In genomic region chr1:201553496-201554166, GRCh38 we compare ENCODE assay signal across 14 cellular contexts. TPM values are rescaled to one million over a fixed set of nuclear protein-coding genes. Genes with fewer than 3 reads are reported as not detected.
DNase-seq lines count a peak whose midpoint lies in the region; ATAC-seq, FAIRE-seq and TF ChIP-seq lines count a peak whose summit lies in the region.
"Had no signal": no experiment of that assay in that cellular context is flagged by ENCODE, and none has a peak within 500 bp of the region (broad histone marks: within the 10 kb centered on the region; RNA-seq: fewer than 3 reads in every experiment).

No MANE protein-coding gene starts in this region.

- H2BK120ac ChIP-seq in IMR-90 (ENCODE audit: low read depth, low read length), result peak overlapping the region; percentile 91

- peak overlapping the region; percentile 88 for H3K27ac ChIP-seq in IMR-90 (ENCODE audit: insufficient read depth, low read length)
- peak overlapping the region; percentile 4; the same call in 1 of the 3 replicates for H3K27ac ChIP-seq in K562 (ENCODE audit: extremely low read depth, low read depth, low read length)
- H3K27ac ChIP-seq in lower lobe of right lung, result peak overlapping the region; percentile 50
- H3K27ac ChIP-seq in substantia nigra (ENCODE audit: low read depth, low read length, poor library complexity, severe bottlenecking), result peak overlapping the region; percentile 89

- POLR2A ChIA-PET in IMR-90 (lab: Charles Lee; ENCODE audit: unreplicated experiment), result no interaction called here
- POLR2A ChIA-PET in K562 (lab: Yijun Ruan, JAX), result interaction anchor here (0.7 to 1.3 kb wide), 3 partner anchors 10 to 582 kb away, joined by 3 read pairs; no protein-coding TSS in a partner anchor

- no peak for TF ChIP-seq EP300 in K562 (IDR thresholded peaks at IDR 0.05; ENCODE audit: low read length)

- H3K4me1 ChIP-seq in IMR-90 (ENCODE audit: control insufficient read depth, insufficient read depth, low read length) (peaks cover 41% of the 10 kb centered on the region), K562 (replicated peaks in 1 of 2; ENCODE audit: control insufficient read depth in 2 of 2, insufficient read depth in 2 of 2, low read length in 2 of 2) (peaks cover 5 to 47% of the 10 kb centered on the region in 2 experiments; a peak in 4 of 5 replicates), lower lobe of right lung (peaks cover 38% of the 10 kb centered on the region)

- BruUV-seq in IMR-90 (replicated peaks; lab: Mats Ljungman, UMichigan), result no TSS peak
- BruUV-seq in K562 (replicated peaks; lab: Mats Ljungman, UMichigan), result no TSS peak

- WGBS in IMR-90 (ENCODE audit: extremely low coverage in 2 of 2, insufficient read length in 1 of 2), 2 experiments, result no CpG with 5 or more reads among the region's 8 CpGs
- WGBS in K562 (ENCODE audit: insufficient coverage, low coverage, missing lambda C conversion rate), result 45% methylated on average over 8 of the region's 8 CpGs

- peak; percentile 50 for ATAC-seq in IMR-90 (ENCODE audit: low read depth)
- no peak for ATAC-seq in K562
- no peak for ATAC-seq in lower lobe of right lung

- H3K4ac ChIP-seq in IMR-90 (ENCODE audit: low read depth, low read length), result peak overlapping the region; percentile 82

- dilution Hi-C loops in IMR-90 (cut with HindIII; ENCODE audit: low sequenced_read_pairs, unreplicated experiment), result no loop called here

- H2AK9ac ChIP-seq in IMR-90 (replicated peaks; ENCODE audit: low read depth, low read length, poor library complexity), result peak overlapping the region; percentile 8

- peaks cover 34% of the 10 kb centered on the region for H3K9me1 ChIP-seq in IMR-90 (ENCODE audit: insufficient read depth, low read length)
- no peaks in the 10 kb centered on the region for H3K9me1 ChIP-seq in K562 (ENCODE audit: control insufficient read depth, insufficient read depth, low read length)

- intact Hi-C loops in IMR-90 (cut with micrococcal nuclease) (no loop called here), K562 (cut with micrococcal nuclease) (no loop called here), lower lobe of right lung (cut with DNase I) (no loop called here)

- peak overlapping the region; percentile 86 for H2BK20ac ChIP-seq in IMR-90 (ENCODE audit: low read depth, low read length)

- H3K9me3 ChIP-seq in IMR-90 (ENCODE audit: control insufficient read depth, insufficient read depth, low read length), result no peaks in the 10 kb centered on the region
- H3K9me3 ChIP-seq in K562 (replicated peaks; ENCODE audit: control insufficient read depth, insufficient read depth, low read depth, low read length), result no peaks in the 10 kb centered on the region
- H3K9me3 ChIP-seq in lower lobe of right lung, result no peaks in the 10 kb centered on the region

- TF ChIP-seq CTCF in IMR-90 (conservative IDR thresholded peaks at IDR 0.05; ENCODE audit: low read depth, low read length), result no peak
- no peak for TF ChIP-seq CTCF in K562 (IDR thresholded peaks at IDR 0.05 in 2 of 3, conservative IDR thresholded peaks at IDR 0.05 in 1 of 3; ENCODE audit: insufficient read depth in 2 of 3, low read depth in 1 of 3, low read length in 3 of 3)
- TF ChIP-seq CTCF in lower lobe of right lung (IDR thresholded peaks at IDR 0.05), result no peak

- H2AFZ ChIP-seq in IMR-90 (replicated peaks; ENCODE audit: low read length, poor library complexity), result no peak overlapping the region
- peak overlapping the region; percentile 66 for H2AFZ ChIP-seq in K562 (ENCODE audit: low read depth, low read length)

- H4K5ac ChIP-seq in IMR-90 (ENCODE audit: low read depth, low read length), result peak overlapping the region; percentile 66

- peak overlapping the region; percentile 51 for H3K18ac ChIP-seq in IMR-90 (ENCODE audit: low read depth, low read length)

- H2BK15ac ChIP-seq in IMR-90 (ENCODE audit: low read depth, low read length), result peak overlapping the region; percentile 79

- H3K23ac ChIP-seq in IMR-90 (ENCODE audit: low read depth, low read length), result peak overlapping the region; percentile 84

- H4K20me1 ChIP-seq in IMR-90 (ENCODE audit: insufficient read depth, low read length), result no peaks in the 10 kb centered on the region
- no peaks in the 10 kb centered on the region for H4K20me1 ChIP-seq in K562 (replicated peaks; ENCODE audit: control insufficient read depth, insufficient read depth, low read length)

- no peaks in the 10 kb centered on the region for H3K27me3 ChIP-seq in IMR-90 (ENCODE audit: control insufficient read depth, insufficient read depth, low read length)
- no peaks in the 10 kb centered on the region for H3K27me3 ChIP-seq in K562 (ENCODE audit: control insufficient read depth in 2 of 2, insufficient read depth in 2 of 2, low read length in 2 of 2)
- no peaks in the 10 kb centered on the region for H3K27me3 ChIP-seq in lower lobe of right lung (ENCODE audit: low read depth)

- H3K4me2 ChIP-seq in IMR-90 (ENCODE audit: low read depth, low read length) (peak overlapping the region; percentile 38), K562 (ENCODE audit: insufficient read depth, low read length) (no peak overlapping the region)

- no peak for TF ChIP-seq RAD21 in IMR-90 (IDR thresholded peaks at IDR 0.05; ENCODE audit: low read length)
- no peak for TF ChIP-seq RAD21 in K562 (CRISPR knock-in tag; conservative IDR thresholded peaks at IDR 0.05 in 1 of 2, IDR thresholded peaks at IDR 0.05 in 1 of 2)

- DNase-seq in IMR-90, result peak; percentile 81
- DNase-seq in K562 (ENCODE audit: extremely low read depth in 1 of 4, low spot score in 3 of 4), result no peak
- no peak for DNase-seq in lower lobe of right lung
- DNase-seq in substantia nigra (lab: John Stamatoyannopoulos, UW), result no peak
- no peak for DNase-seq in hepatic stellate cell (ENCODE audit: low spot score)
- DNase-seq in activated CD4-positive, alpha-beta T cell treated with anti-CD3 and anti-CD28 coated beads for 1 hour, result no peak
- no peak for DNase-seq in putamen (ENCODE audit: low spot score)
- DNase-seq in NCI-H1092 (lab: John Stamatoyannopoulos, UW), result no peak
- DNase-seq: activated B cell treated with CpG ODN at 0.5 μM for 24 hours; activated T-cell treated with anti-CD3 and anti-CD28 coated beads, Interleukin-2, amount 50 U/mL, for 1 hour; amniotic stem cell; effector CD8-positive, alpha-beta T cell; NCI-H526 treated with DMSO at 0.1 percent for 48 hours; SHP77 treated with DMSO at 0.1 percent for 48 hours had no signal

- peak overlapping the region; percentile 41 to 91; a peak in 3 of 4 replicates for H4K8ac ChIP-seq in IMR-90 (ENCODE audit: low read depth in 2 of 2, low read length in 2 of 2)

- H3K36me3 ChIP-seq in IMR-90 (ENCODE audit: control insufficient read depth, insufficient read depth, low read length), result 0 out of 2 replicates have a peak, but pooled peaks cover 2% of the 10 kb centered on the region
- H3K36me3 ChIP-seq in K562 (ENCODE audit: control insufficient read depth, insufficient read depth, low read length), result no peaks in the 10 kb centered on the region
- H3K36me3 ChIP-seq in lower lobe of right lung, result no peaks in the 10 kb centered on the region

- peak overlapping the region; percentile 84 for H2AK5ac ChIP-seq in IMR-90 (ENCODE audit: low read depth, low read length)

- in situ Hi-C loops in IMR-90 (cut with MboI; ENCODE audit: low sequenced_read_pairs) (no loop called here), K562 (cut with MboI) (no loop called here)

- H3K79me1 ChIP-seq in IMR-90 (ENCODE audit: low read depth in 1 of 2, low read length in 2 of 2), result peaks cover 23 to 85% of the 10 kb centered on the region in 2 experiments

- H3K4me3 ChIP-seq in IMR-90 (ENCODE audit: insufficient read depth, low read depth, low read length) (no peak overlapping the region), K562 (no peak overlapping the region), lower lobe of right lung (no peak overlapping the region)

- H3K9ac ChIP-seq in IMR-90 (ENCODE audit: low read depth, low read length), result peak overlapping the region; percentile 57; the same call in 1 of the 2 replicates
- no peak overlapping the region for H3K9ac ChIP-seq in K562 (ENCODE audit: insufficient read depth in 1 of 2, low read depth in 2 of 2, low read length in 2 of 2)

- peak overlapping the region; percentile 83 for H4K91ac ChIP-seq in IMR-90 (ENCODE audit: insufficient read depth, low read depth, low read length)

- CTCF ChIA-PET in IMR-90 (lab: Yijun Ruan, JAX) (interaction anchor here (0.7 to 0.9 kb wide), 2 partner anchors 9 to 194 kb away, joined by 3 read pairs; no protein-coding TSS in a partner anchor), K562 (lab: Yijun Ruan, JAX; ENCODE audit: low intra/inter-chr PET ratio) (no interaction called here)

- peak overlapping the region; percentile 87 for H3K14ac ChIP-seq in IMR-90 (replicated peaks; ENCODE audit: low read depth, low read length)

- no peak for FAIRE-seq in K562 (lab: Jason Lieb, UNC)

- H3K79me2 ChIP-seq in K562 (ENCODE audit: control insufficient read depth, insufficient read depth, low read length), result no peaks in the 10 kb centered on the region

- TF ChIP-seq POLR2A in IMR-90 (IDR thresholded peaks at IDR 0.05; ENCODE audit: low read depth, low read length) (no peak; the same call in none of the 2 replicates), K562 (conservative IDR thresholded peaks at IDR 0.05) (no peak)

- H2BK5ac ChIP-seq in IMR-90 (ENCODE audit: low read depth, low read length, poor library complexity, severe bottlenecking), result peak overlapping the region; percentile 82

- H3K56ac ChIP-seq in IMR-90 (ENCODE audit: extremely low read depth, insufficient read depth, low read length), result peak overlapping the region; percentile 54; the same call in 1 of the 2 replicates

RNA-seq across cellular contexts. Expression of gene NAV1, which starts 14.7 kb away (rescaled TPM):
- total RNA-seq in IMR-90 (2012; rRNA removed) (14.0 and 14.4 TPM in 2 replicates), K562 (2014; rRNA removed) (4.5 and 4.9 TPM in 2 replicates), K562 (2014; rRNA removed; fragmentation: Illumina TruSeq; extraction: Trizol) (3.2 and 3.7 TPM in 2 replicates), K562 (2015; rRNA removed; fragmentation: Illumina TruSeq; extraction: Trizol) (2.9 and 3.3 TPM in 2 replicates), K562 (2021) (15.4 and 16.8 TPM in 2 replicates), lower lobe of right lung (24.5 TPM)
- polyA plus RNA-seq in IMR-90 (2012; rRNA removed) (23.1 and 23.6 TPM in 2 replicates), K562 (2011; rRNA removed) (0.91 TPM in 2 replicates), K562 (2014; fragmentation: Illumina TruSeq; extraction: Trizol) (10.7 and 13.2 TPM in 2 replicates), K562 (2014; fragmentation: Nextera tagmentation; extraction: Ambion mirVana) (1 to 10 TPM; 1.8 to 2.1 TPM), K562 (2014; rRNA removed) (4.2 and 5.6 TPM in 2 replicates)
- polyA plus RNA-seq in IMR-90 (2012; cell fraction: cytosol; rRNA removed), result 11.8 and 15.2 TPM in 2 replicates
- 31.9 and 47.5 TPM in 2 replicates for polyA plus RNA-seq in IMR-90 (2012; cell fraction: nucleus; rRNA removed; ENCODE audit: low replicate concordance)
- total RNA-seq in K562 (2011; cell fraction: chromatin; rRNA removed; ENCODE audit: low replicate concordance), result 12.5 and 15.1 TPM in 2 replicates
- total RNA-seq in K562 (2011; cell fraction: nucleolus; rRNA removed), result 5.0 and 6.2 TPM in 2 replicates
- 10.3 and 12.7 TPM in 2 replicates for total RNA-seq in K562 (2011; cell fraction: nucleoplasm; rRNA removed)
- polyA plus RNA-seq in K562 (2011; cell fraction: cytosol; rRNA removed), result 0.63 and 0.92 TPM in 2 replicates
- polyA plus RNA-seq in K562 (2011; cell fraction: nucleus; rRNA removed), result 2.0 and 4.7 TPM in 2 replicates
- 16.3 and 25.4 TPM in 2 replicates for polyA plus RNA-seq in K562 (2012)
- 1.5 and 1.9 TPM in 2 replicates for polyA minus RNA-seq in K562 (2011; rRNA and poly(A)+ RNA removed)
- polyA minus RNA-seq in K562 (2011; cell fraction: cytosol; rRNA and poly(A)+ RNA removed), result 3.9 and 4.1 TPM in 2 replicates
- polyA minus RNA-seq in K562 (2011; cell fraction: nucleus; rRNA and poly(A)+ RNA removed), result 2.9 and 3.0 TPM in 2 replicates

RNA-seq across cellular contexts. Expression of gene CSRP1, which starts 46.7 kb away (rescaled TPM):
- total RNA-seq in IMR-90 (2012; rRNA removed) (1,498 and 1,861 TPM in 2 replicates), K562 (2014; rRNA removed) (23.7 and 30.8 TPM in 2 replicates), K562 (2014; rRNA removed; fragmentation: Illumina TruSeq; extraction: Trizol) (19.6 and 22.6 TPM in 2 replicates), K562 (2015; rRNA removed; fragmentation: Illumina TruSeq; extraction: Trizol) (28.3 and 30.3 TPM in 2 replicates), K562 (2021) (25.7 and 28.2 TPM in 2 replicates), lower lobe of right lung (185 TPM)
- polyA plus RNA-seq in IMR-90 (2012; rRNA removed) (948 and 1,037 TPM in 2 replicates), K562 (2011; rRNA removed) (21.3 and 23.7 TPM in 2 replicates), K562 (2014; fragmentation: Illumina TruSeq; extraction: Trizol) (34.6 and 39.4 TPM in 2 replicates), K562 (2014; fragmentation: Nextera tagmentation; extraction: Ambion mirVana) (10 to 100 TPM in 1 of 2 experiments, 1 to 10 TPM in 1; 6.8 to 11.0 TPM), K562 (2014; rRNA removed) (24.9 and 32.1 TPM in 2 replicates)
- polyA plus RNA-seq in IMR-90 (2012; cell fraction: cytosol; rRNA removed), result 955 and 1,043 TPM in 2 replicates
- 737 and 1,227 TPM in 2 replicates for polyA plus RNA-seq in IMR-90 (2012; cell fraction: nucleus; rRNA removed; ENCODE audit: low replicate concordance)
- 6.5 and 10.3 TPM in 2 replicates for total RNA-seq in K562 (2011; cell fraction: chromatin; rRNA removed; ENCODE audit: low replicate concordance)
- 7.0 and 7.5 TPM in 2 replicates for total RNA-seq in K562 (2011; cell fraction: nucleolus; rRNA removed)
- total RNA-seq in K562 (2011; cell fraction: nucleoplasm; rRNA removed), result 7.3 and 8.9 TPM in 2 replicates
- 29.2 and 43.4 TPM in 2 replicates for polyA plus RNA-seq in K562 (2011; cell fraction: cytosol; rRNA removed)
- 14.3 and 20.0 TPM in 2 replicates for polyA plus RNA-seq in K562 (2011; cell fraction: nucleus; rRNA removed)
- 39.0 and 47.5 TPM in 2 replicates for polyA plus RNA-seq in K562 (2012)
- polyA minus RNA-seq in K562 (2011; rRNA and poly(A)+ RNA removed), result 14.3 and 19.7 TPM in 2 replicates
- 12.0 and 16.7 TPM in 2 replicates for polyA minus RNA-seq in K562 (2011; cell fraction: cytosol; rRNA and poly(A)+ RNA removed)
- 7.7 and 8.8 TPM in 2 replicates for polyA minus RNA-seq in K562 (2011; cell fraction: nucleus; rRNA and poly(A)+ RNA removed)

Comparison
In these comparisons a context has a peak if more than half of its experiments do, and no peak if none do; other contexts are left out.
1. H3K27ac ChIP-seq: peak in every context shown above with its lines; median percentile 89 in substantia nigra; 88 in IMR-90; 50 in lower lobe of right lung; 4 in K562.